In the genomic region with DNA sequence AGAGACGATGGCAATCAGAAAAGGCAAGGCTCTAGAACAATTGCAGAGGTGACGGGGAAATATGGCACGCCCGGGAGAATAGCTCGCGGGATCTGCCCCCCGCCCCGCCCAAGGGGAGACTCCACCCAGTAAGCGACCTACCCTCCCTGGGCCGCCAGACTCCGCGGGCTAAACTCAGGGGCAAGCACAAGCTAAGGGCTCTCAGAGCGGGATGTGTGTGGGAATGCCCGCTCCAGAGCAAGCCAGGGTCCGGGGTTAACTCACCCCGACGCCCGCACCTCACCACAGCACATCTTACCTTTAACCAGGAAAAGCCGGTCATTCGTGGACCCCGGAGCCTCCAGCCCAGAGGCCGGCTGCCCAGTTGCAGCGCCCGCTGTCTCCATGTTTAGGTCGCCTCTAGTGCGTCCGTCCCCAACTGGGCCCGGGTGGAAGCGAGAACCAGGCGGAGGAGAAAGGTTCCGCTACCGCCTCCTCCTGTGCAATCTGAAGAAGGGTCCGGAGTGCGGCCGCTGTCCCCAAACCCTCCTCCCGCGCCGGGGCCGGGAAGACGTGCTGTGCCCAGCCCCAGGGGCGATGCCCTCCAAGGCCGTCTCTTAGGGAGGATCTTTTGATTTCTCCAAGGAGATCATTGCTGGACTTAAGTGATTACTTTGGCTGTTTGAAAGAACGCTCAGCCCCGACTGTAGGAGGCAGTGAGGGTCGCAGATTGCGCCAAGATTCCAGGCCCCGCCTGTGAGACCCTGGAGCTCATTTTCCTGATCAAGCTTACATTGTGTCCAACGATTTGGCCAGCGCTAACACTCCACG, we compare ENCODE assay signal across 8 cellular contexts. TPM values are rescaled to one million over a fixed set of nuclear protein-coding genes. Genes with fewer than 3 reads are reported as not detected.
DNase-seq lines count a peak whose midpoint lies in the region; TF ChIP-seq lines count a peak whose summit lies in the region.

Gene TMEM242 (minus strand): TSS at position 406 of the 810 bp plus-strand sequence. CDS start 20 bp downstream, at position 386.

- H3K27me3 ChIP-seq in muscle layer of colon (ENCODE audit: control insufficient read depth in 1 of 2, insufficient read depth in 2 of 2, low read length in 2 of 2) = no peaks in the 10 kb centered on the region

- peak within 1 kb of the TSS; percentile 72 for H3K27ac ChIP-seq in C4-2B
- peak within 1 kb of the TSS; percentile 83 for H3K27ac ChIP-seq in muscle layer of colon (ENCODE audit: low read depth, low read length)

- no peaks in the 10 kb centered on the region for H3K9me3 ChIP-seq in muscle layer of colon (ENCODE audit: low read length)

- peaks cover 12% of the 10 kb centered on the region for H3K36me3 ChIP-seq in muscle layer of colon (ENCODE audit: insufficient read depth, low read length)

- peaks cover 12% of the 10 kb centered on the region for H3K4me1 ChIP-seq in muscle layer of colon (ENCODE audit: insufficient read depth, low read length)

- H3K4me3 ChIP-seq in epithelial cell of esophagus (ENCODE audit: low read length) (peak within 1 kb of the TSS; percentile 91), muscle layer of colon (ENCODE audit: low read depth in 1 of 2, low read length in 2 of 2) (peak within 1 kb of the TSS; percentile 30 to 96)

- TF ChIP-seq CTCF in C4-2B (conservative IDR thresholded peaks at IDR 0.05) (no peak; the same call in 1 of the 2 replicates), GM20000 (IDR thresholded peaks at IDR 0.05; ENCODE audit: extremely low read depth, missing control alignments) (no peak), epithelial cell of esophagus (IDR thresholded peaks at IDR 0.05; ENCODE audit: insufficient read depth, low read depth, low read length, missing control alignments) (peak; percentile 26)

- H3K9ac ChIP-seq in muscle layer of colon (ENCODE audit: low read length) = peak within 1 kb of the TSS; percentile 95

- DNase-seq in GM20000 (ENCODE audit: low spot score) (peak; percentile 82), HT-29 (ENCODE audit: low spot score) (peak; percentile 95), epithelial cell of esophagus (ENCODE audit: low read depth) (peak; percentile 94), NCI-H446 (lab: John Stamatoyannopoulos, UW) (no peak)
- peak; percentile 99 for DNase-seq in activated CD8-positive, alpha-beta memory T cell treated with anti-CD3 and anti-CD28 coated beads for 24 hours
- DNase-seq in stimulated activated CD8-positive, alpha-beta memory T cell treated with anti-CD3 and anti-CD28 coated beads, Interleukin-7, amount 100 ng/mL, for 24 hours (ENCODE audit: low read depth) = peak; percentile 81

RNA-seq across cellular contexts. Expression of gene TMEM242, which starts in this region (rescaled TPM):
- total RNA-seq in HT-29 (2014; rRNA removed; shearing (Covaris generic)) = 1.7 and 4.3 TPM in 2 replicates

Comparison
In these comparisons a context has a peak if more than half of its experiments do, and no peak if none do; other contexts are left out.
1. DNase-seq: peak in GM20000 (single experiment), HT-29 (single experiment), activated CD8-positive, alpha-beta memory T cell treated with anti-CD3 and anti-CD28 coated beads for 24 hours (single experiment), epithelial cell of esophagus (single experiment) and stimulated activated CD8-positive, alpha-beta memory T cell treated with anti-CD3 and anti-CD28 coated beads, Interleukin-7, amount 100 ng/mL, for 24 hours (single experiment); none in NCI-H446 (0 of 2).